ENCODE assay signal across 8 cellular contexts in the genomic region with DNA sequence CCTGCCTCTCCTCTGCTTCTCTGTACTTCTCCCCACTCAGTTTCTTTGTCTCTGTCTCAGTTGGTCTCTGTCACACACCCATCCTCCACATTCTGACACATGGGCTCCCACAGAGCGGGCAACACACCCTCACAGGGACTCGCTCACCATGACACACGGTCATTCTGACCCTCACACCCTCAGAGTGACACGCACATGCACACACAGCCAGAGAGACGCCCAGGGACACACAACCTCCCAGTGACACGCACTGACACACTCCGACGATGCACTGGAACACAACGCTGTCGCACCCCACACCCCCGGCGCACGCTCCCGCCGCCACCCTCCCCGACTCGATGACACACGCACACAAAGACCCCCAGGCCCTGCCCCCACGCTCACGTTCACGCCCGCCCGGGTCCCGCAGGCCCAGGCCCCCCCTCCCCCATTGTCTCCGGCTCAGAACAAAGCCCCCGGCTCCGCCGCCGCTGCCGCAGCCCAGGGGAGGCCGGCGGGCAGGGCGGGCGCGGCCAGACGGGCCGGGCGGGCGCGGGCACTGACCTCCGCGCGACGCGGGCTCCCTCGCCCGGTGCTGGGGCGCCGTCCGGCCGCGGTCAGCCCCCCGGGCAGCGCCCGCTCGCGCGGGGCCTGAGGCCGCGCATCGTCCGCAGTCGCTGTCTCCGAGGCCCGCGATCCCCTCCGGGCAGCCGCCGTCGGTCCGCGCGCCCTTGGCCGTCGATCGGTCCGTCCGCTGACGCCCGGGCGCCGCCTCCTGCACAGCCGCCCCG. TPM values are rescaled to one million over a fixed set of nuclear protein-coding genes. Genes with fewer than 3 reads are reported as not detected.
A peak's percentile ranks its signal among the peaks of the same experiment; 100 is the strongest.
DNase-seq lines count a peak whose midpoint lies in the region; ATAC-seq and TF ChIP-seq lines count a peak whose summit lies in the region.

No MANE protein-coding gene starts in this region.

- DNase-seq in NCI-H82 (lab: John Stamatoyannopoulos, UW): peak; percentile 58
- no peak for DNase-seq in NCI-H82 treated with DMSO at 0.1 percent for 48 hours (lab: John Stamatoyannopoulos, UW; ENCODE audit: unreplicated experiment)
- no peak for DNase-seq in astrocyte of the cerebellum (ENCODE audit: low read depth)
- DNase-seq in left lung: peak in 1 of 2 donors; percentile 84
- DNase-seq in stimulated activated naive CD8-positive, alpha-beta T cell treated with anti-CD3 and anti-CD28 coated beads, Interleukin-15, Interleukin-2, amounts not matched to agents 100 U/mL and 50 U/mL, for 24 hours: peak; percentile 22
- DNase-seq in KG1 (lab: John Stamatoyannopoulos, UW): no peak

- H3K4me1 ChIP-seq in left lung: peaks cover 0 to 9% of the 10 kb centered on the region in 2 donors

- H3K27me3 ChIP-seq in left lung: peaks cover 0 to 34% of the 10 kb centered on the region in 2 donors

- no peaks in the 10 kb centered on the region for H3K36me3 ChIP-seq in left lung

- ATAC-seq in left lung (peak; percentile 56), GM19455 (IDR thresholded peaks at IDR 0.05; ENCODE audit: unreplicated experiment) (no peak), GM19467 (IDR thresholded peaks at IDR 0.05; ENCODE audit: unreplicated experiment) (no peak)
- peak; percentile 16 for ATAC-seq in stimulated activated naive CD8-positive, alpha-beta T cell treated with anti-CD3 and anti-CD28 coated beads, Interleukin-15, Interleukin-2, amounts not matched to agents 100 U/mL and 50 U/mL, for 24 hours

- peak overlapping the region; percentile 44 to 55 for H3K27ac ChIP-seq in left lung

- TF ChIP-seq CTCF in astrocyte of the cerebellum (IDR thresholded peaks at IDR 0.05; ENCODE audit: low read depth, low read length, missing control alignments) (no peak), left lung (IDR thresholded peaks at IDR 0.05) (no peak)

- in situ Hi-C loops in astrocyte of the cerebellum (cut with HindIII; ENCODE audit: low sequenced_read_pairs): no loop called here

- peak overlapping the region; percentile 55 for H3K4me3 ChIP-seq in astrocyte of the cerebellum (ENCODE audit: low read depth, low read length)
- H3K4me3 ChIP-seq in left lung: peak overlapping the region; percentile 22 to 32

- intact Hi-C loops in left lung (cut with DNase I): no loop called here

- no peaks in the 10 kb centered on the region for H3K9me3 ChIP-seq in left lung

RNA-seq across cellular contexts. Expression of a gene that starts 0.4 kb away (rescaled TPM):
- total RNA-seq in left lung: 10 to 100 TPM; 15.4 to 18.9 TPM

RNA-seq across cellular contexts. Expression of a gene that starts 27.9 kb away (rescaled TPM):
- 10 to 100 TPM; 47.6 to 51.6 TPM for total RNA-seq in left lung

RNA-seq across cellular contexts. Expression of a gene that starts 36.0 kb away (rescaled TPM):
- total RNA-seq in left lung: 100 to 1,000 TPM; 202 to 264 TPM

RNA-seq across cellular contexts. Expression of a gene that starts 43.2 kb away (rescaled TPM):
- total RNA-seq in left lung: 100 to 1,000 TPM; 127 TPM

RNA-seq across cellular contexts. Expression of a gene that starts 51.6 kb away (rescaled TPM):
- 100 to 1,000 TPM; 155 to 165 TPM for total RNA-seq in left lung

Comparison
In these comparisons a context has a peak if more than half of its experiments do, and no peak if none do; other contexts are left out.
1. DNase-seq: peak in NCI-H82 (single experiment) and stimulated activated naive CD8-positive, alpha-beta T cell treated with anti-CD3 and anti-CD28 coated beads, Interleukin-15, Interleukin-2, amounts not matched to agents 100 U/mL and 50 U/mL, for 24 hours (single experiment); none in NCI-H82 treated with DMSO at 0.1 percent for 48 hours (single experiment), astrocyte of the cerebellum (single experiment) and KG1 (single experiment).
2. ATAC-seq: peak in left lung (single experiment) and stimulated activated naive CD8-positive, alpha-beta T cell treated with anti-CD3 and anti-CD28 coated beads, Interleukin-15, Interleukin-2, amounts not matched to agents 100 U/mL and 50 U/mL, for 24 hours (single experiment); none in GM19455 (single experiment) and GM19467 (single experiment).